Comparison of ENCODE assay signal across 2 cellular contexts in the genomic region with DNA sequence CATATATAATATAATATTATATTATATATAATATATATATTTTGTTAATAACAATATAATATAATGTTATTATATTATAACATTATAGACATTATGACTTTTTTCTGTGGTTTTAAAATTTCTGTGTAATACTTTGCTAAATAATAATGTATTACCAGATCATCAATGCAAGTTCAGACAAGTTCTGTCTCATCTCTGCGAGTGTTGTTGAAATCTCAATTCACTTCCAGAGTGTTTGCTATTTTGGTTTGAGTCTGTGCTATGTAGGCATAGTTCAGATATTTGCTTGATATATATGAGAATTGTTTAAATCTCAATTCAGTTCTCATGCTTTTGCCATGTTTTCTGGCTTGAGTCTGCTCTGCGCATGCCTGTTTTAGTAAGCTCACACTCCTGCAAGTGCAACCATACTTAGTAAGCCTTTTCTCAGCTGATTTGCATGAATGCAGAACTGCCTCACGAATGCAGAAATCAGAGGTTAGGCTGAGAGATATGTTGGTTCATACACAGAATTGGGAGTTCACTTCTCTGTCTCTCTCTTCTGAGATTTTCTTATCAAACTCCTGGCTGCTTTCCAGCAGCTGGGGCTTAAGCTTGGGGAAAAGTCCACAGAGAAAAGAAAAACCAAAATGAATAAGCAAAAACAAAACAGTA.
TF ChIP-seq lines count a peak whose summit lies in the region.

No MANE protein-coding gene starts in this region.

TF ChIP-seq in SK-N-SH, 30 proteins besides CTCF, POLR2A, EP300 and RAD21 (continued from another document):
- no peak for TF ChIP-seq IRF3 (IDR thresholded peaks at IDR 0.05; ENCODE audit: low read depth, low read length)
- no peak for TF ChIP-seq MEF2A (IDR thresholded peaks at IDR 0.05; ENCODE audit: borderline replicate concordance, low read depth)
- no peak for TF ChIP-seq RXRA (IDR thresholded peaks at IDR 0.05; ENCODE audit: borderline replicate concordance, low read depth)
- no peak for TF ChIP-seq NFIC (IDR thresholded peaks at IDR 0.05; ENCODE audit: borderline replicate concordance)
- TF ChIP-seq USF1 (IDR thresholded peaks at IDR 0.05; ENCODE audit: borderline replicate concordance, low read depth) = no peak
- TF ChIP-seq, protein P1, sequence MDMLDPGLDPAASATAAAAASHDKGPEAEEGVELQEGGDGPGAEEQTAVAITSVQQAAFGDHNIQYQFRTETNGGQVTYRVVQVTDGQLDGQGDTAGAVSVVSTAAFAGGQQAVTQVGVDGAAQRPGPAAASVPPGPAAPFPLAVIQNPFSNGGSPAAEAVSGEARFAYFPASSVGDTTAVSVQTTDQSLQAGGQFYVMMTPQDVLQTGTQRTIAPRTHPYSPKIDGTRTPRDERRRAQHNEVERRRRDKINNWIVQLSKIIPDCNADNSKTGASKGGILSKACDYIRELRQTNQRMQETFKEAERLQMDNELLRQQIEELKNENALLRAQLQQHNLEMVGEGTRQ (IDR thresholded peaks at IDR 0.05; ENCODE audit: borderline replicate concordance, low read depth, low read length) = no peak
- TF ChIP-seq MAX (IDR thresholded peaks at IDR 0.05; ENCODE audit: low read depth) = no peak
- TF ChIP-seq TEAD4 (IDR thresholded peaks at IDR 0.05; ENCODE audit: borderline replicate concordance, insufficient read depth) = no peak
- TF ChIP-seq FOSL2 (IDR thresholded peaks at IDR 0.05; ENCODE audit: borderline replicate concordance, low read depth) = no peak
- TF ChIP-seq ZBTB33 (IDR thresholded peaks at IDR 0.05; ENCODE audit: borderline replicate concordance, low read depth) = no peak
- no peak for TF ChIP-seq REST (IDR thresholded peaks at IDR 0.05; ENCODE audit: low read depth, low read length)
- TF ChIP-seq NRF1 (IDR thresholded peaks at IDR 0.05; ENCODE audit: low read depth, low read length) = no peak
- no peak for TF ChIP-seq MXI1 (IDR thresholded peaks at IDR 0.05; ENCODE audit: low read depth, low read length)
- no peak for TF ChIP-seq PBX3 (IDR thresholded peaks at IDR 0.05)
- TF ChIP-seq RCOR1 (IDR thresholded peaks at IDR 0.05; ENCODE audit: low read length) = no peak

TF ChIP-seq in SK-N-SH treated with all-trans-retinoic acid at 6 μM for 48 hours, 23 proteins besides CTCF, POLR2A, EP300 and RAD21 (continued from another document):
- TF ChIP-seq, protein P2, sequence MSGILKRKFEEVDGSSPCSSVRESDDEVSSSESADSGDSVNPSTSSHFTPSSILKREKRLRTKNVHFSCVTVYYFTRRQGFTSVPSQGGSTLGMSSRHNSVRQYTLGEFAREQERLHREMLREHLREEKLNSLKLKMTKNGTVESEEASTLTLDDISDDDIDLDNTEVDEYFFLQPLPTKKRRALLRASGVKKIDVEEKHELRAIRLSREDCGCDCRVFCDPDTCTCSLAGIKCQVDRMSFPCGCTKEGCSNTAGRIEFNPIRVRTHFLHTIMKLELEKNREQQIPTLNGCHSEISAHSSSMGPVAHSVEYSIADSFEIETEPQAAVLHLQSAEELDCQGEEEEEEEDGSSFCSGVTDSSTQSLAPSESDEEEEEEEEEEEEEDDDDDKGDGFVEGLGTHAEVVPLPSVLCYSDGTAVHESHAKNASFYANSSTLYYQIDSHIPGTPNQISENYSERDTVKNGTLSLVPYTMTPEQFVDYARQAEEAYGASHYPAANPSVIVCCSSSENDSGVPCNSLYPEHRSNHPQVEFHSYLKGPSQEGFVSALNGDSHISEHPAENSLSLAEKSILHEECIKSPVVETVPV (CRISPR knock-in tag; IDR thresholded peaks at IDR 0.05) = no peak
- TF ChIP-seq ZNF8 (CRISPR knock-in tag; IDR thresholded peaks at IDR 0.05) (no peak), TSHZ2 (CRISPR knock-in tag; IDR thresholded peaks at IDR 0.05) (no peak), TCF4 (CRISPR knock-in tag; IDR thresholded peaks at IDR 0.05; ENCODE audit: borderline replicate concordance) (no peak), SNAI2 (CRISPR knock-in tag; IDR thresholded peaks at IDR 0.05) (no peak), ZFP3 (CRISPR knock-in tag; IDR thresholded peaks at IDR 0.05) (no peak)
- TF ChIP-seq, protein P3, sequence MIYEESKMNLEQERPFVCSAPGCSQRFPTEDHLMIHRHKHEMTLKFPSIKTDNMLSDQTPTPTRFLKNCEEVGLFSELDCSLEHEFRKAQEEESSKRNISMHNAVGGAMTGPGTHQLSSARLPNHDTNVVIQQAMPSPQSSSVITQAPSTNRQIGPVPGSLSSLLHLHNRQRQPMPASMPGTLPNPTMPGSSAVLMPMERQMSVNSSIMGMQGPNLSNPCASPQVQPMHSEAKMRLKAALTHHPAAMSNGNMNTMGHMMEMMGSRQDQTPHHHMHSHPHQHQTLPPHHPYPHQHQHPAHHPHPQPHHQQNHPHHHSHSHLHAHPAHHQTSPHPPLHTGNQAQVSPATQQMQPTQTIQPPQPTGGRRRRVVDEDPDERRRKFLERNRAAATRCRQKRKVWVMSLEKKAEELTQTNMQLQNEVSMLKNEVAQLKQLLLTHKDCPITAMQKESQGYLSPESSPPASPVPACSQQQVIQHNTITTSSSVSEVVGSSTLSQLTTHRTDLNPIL (CRISPR knock-in tag; IDR thresholded peaks at IDR 0.05; ENCODE audit: low read depth) = no peak
- TF ChIP-seq, protein P4, sequence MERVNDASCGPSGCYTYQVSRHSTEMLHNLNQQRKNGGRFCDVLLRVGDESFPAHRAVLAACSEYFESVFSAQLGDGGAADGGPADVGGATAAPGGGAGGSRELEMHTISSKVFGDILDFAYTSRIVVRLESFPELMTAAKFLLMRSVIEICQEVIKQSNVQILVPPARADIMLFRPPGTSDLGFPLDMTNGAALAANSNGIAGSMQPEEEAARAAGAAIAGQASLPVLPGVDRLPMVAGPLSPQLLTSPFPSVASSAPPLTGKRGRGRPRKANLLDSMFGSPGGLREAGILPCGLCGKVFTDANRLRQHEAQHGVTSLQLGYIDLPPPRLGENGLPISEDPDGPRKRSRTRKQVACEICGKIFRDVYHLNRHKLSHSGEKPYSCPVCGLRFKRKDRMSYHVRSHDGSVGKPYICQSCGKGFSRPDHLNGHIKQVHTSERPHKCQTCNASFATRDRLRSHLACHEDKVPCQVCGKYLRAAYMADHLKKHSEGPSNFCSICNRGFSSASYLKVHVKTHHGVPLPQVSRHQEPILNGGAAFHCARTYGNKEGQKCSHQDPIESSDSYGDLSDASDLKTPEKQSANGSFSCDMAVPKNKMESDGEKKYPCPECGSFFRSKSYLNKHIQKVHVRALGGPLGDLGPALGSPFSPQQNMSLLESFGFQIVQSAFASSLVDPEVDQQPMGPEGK (CRISPR knock-in tag; IDR thresholded peaks at IDR 0.05; ENCODE audit: borderline replicate concordance) = no peak
